In the genomic region with DNA sequence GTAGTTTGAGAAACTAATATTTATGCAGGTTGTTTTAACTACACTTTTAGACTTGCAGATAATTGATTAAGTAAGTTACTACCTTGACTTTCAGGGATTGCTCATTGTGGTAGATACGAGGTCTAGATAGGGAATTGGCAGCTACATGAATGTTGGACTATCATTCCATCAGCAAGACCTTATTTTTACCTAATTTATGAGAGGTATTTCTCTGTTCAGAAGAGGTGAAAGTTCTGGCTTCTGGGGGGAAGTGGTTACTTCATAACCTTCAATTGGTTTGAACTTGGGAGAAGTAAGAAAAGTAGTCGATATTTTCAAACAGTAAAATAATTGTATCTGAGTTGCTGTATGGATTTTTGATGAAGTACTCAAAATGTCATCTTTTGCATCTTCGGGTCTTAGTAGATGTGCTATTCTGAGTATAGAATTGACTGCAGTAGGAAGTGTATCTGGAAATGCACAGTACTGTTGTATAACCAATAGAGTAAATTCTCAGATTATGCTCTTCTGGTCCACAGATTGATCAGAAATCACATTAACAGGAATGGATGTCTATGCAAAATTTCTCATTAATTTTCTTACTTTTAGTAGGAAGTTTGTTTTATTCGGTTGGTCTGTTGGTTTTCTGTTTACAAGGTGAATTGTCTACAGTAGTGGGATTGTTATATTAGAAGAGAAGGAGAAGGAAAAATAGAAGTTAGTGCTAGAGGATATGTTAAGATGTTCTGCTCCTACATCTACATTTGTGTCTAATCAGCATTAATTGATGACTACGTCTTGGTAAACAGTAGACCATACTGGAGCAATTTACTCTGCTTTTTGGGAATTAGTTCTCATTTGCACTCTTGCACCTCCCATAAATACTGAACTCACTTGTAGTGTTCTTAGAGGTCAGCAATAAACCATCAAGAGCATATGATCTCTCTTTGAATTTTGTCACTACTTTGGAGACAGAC, we compare ENCODE assay signal across 9 cellular contexts. TPM values are rescaled to one million over a fixed set of nuclear protein-coding genes. Genes with fewer than 3 reads are reported as not detected.
DNase-seq lines count a peak whose midpoint lies in the region; ATAC-seq, FAIRE-seq and TF ChIP-seq lines count a peak whose summit lies in the region.
"Had no signal": no experiment of that assay in that cellular context is flagged by ENCODE, and none has a peak within 500 bp of the region (broad histone marks: within the 10 kb centered on the region; RNA-seq: fewer than 3 reads in every experiment).

No MANE protein-coding gene starts in this region.

- no peaks in the 10 kb centered on the region for H3K9me3 ChIP-seq in CD4-positive, alpha-beta memory T cell (ENCODE audit: control insufficient read depth in 1 of 2, low read length in 2 of 2)
- H3K9me3 ChIP-seq in K562 (replicated peaks; ENCODE audit: control insufficient read depth, insufficient read depth, low read depth, low read length) (no peaks in the 10 kb centered on the region), pancreas (no peaks in the 10 kb centered on the region)
- no peaks in the 10 kb centered on the region for H3K9me3 ChIP-seq in naive thymus-derived CD4-positive, alpha-beta T cell (ENCODE audit: control insufficient read depth in 2 of 3, low read length in 3 of 3)

- peak in 4 of 5 donors; percentile 22 to 38 (median 28) for DNase-seq in CD4-positive, alpha-beta memory T cell
- no peak for DNase-seq in K562 (ENCODE audit: extremely low read depth in 1 of 4, low spot score in 3 of 4)
- peak in 3 of 9 donors; percentile 17 to 22 (median 17) for DNase-seq in naive thymus-derived CD4-positive, alpha-beta T cell
- DNase-seq in pancreas, result no peak
- DNase-seq: brain microvascular endothelial cell had no signal

- no peak for TF ChIP-seq RAD21 in K562 (CRISPR knock-in tag; conservative IDR thresholded peaks at IDR 0.05 in 1 of 2, IDR thresholded peaks at IDR 0.05 in 1 of 2)

- H3K27me3 ChIP-seq in CD4-positive, alpha-beta memory T cell (ENCODE audit: insufficient read depth, low read length), result no peaks in the 10 kb centered on the region
- H3K27me3 ChIP-seq in K562 (ENCODE audit: control insufficient read depth in 2 of 2, insufficient read depth in 2 of 2, low read length in 2 of 2) (no peaks in the 10 kb centered on the region), pancreas (no peaks in the 10 kb centered on the region)
- no peaks in the 10 kb centered on the region for H3K27me3 ChIP-seq in naive thymus-derived CD4-positive, alpha-beta T cell (ENCODE audit: control insufficient read depth in 2 of 2, insufficient read depth in 2 of 2, low read length in 2 of 2)
- H3K27me3 ChIP-seq: brain microvascular endothelial cell had no signal

- H3K9me3 Mint-ChIP-seq in CD4-positive, alpha-beta memory T cell, result peaks cover 0 to 4% (median 0%) of the 10 kb centered on the region in 8 donors
- H3K9me3 Mint-ChIP-seq in IgD-negative memory B cell, result no peaks in the 10 kb centered on the region
- peaks cover 0 to 4% (median 0%) of the 10 kb centered on the region in 11 donors for H3K9me3 Mint-ChIP-seq in naive thymus-derived CD4-positive, alpha-beta T cell

- H3K4me3 Mint-ChIP-seq in CD4-positive, alpha-beta memory T cell, result peak overlapping the region; percentile 91 to 98 (median 94)
- H3K4me3 Mint-ChIP-seq in IgD-negative memory B cell, result peak overlapping the region; percentile 93 to 99 (median 98)
- H3K4me3 Mint-ChIP-seq in naive thymus-derived CD4-positive, alpha-beta T cell, result peak overlapping the region; percentile 88 to 98 (median 96)

- H3K79me2 ChIP-seq in K562 (ENCODE audit: control insufficient read depth, insufficient read depth, low read length), result peaks cover 29% of the 10 kb centered on the region

- ATAC-seq in K562 (no peak), GM18907 (IDR thresholded peaks at IDR 0.05; ENCODE audit: unreplicated experiment) (no peak), HG02884 (IDR thresholded peaks at IDR 0.05; ENCODE audit: unreplicated experiment) (no peak), HG03520 (IDR thresholded peaks at IDR 0.05; ENCODE audit: unreplicated experiment) (no peak), pancreas (no peak)
- ATAC-seq in naive thymus-derived CD4-positive, alpha-beta T cell, result no peak

- H3K4me1 ChIP-seq in CD4-positive, alpha-beta memory T cell (ENCODE audit: insufficient read depth, low read length), result peaks cover 62% of the 10 kb centered on the region
- peaks cover 13 to 18% of the 10 kb centered on the region in 2 experiments; a peak in 4 of 5 replicates for H3K4me1 ChIP-seq in K562 (replicated peaks in 1 of 2; ENCODE audit: control insufficient read depth in 2 of 2, insufficient read depth in 2 of 2, low read length in 2 of 2)
- peaks cover 20 to 28% of the 10 kb centered on the region in 2 donors for H3K4me1 ChIP-seq in naive thymus-derived CD4-positive, alpha-beta T cell (ENCODE audit: control insufficient read depth in 2 of 2, insufficient read depth in 2 of 2, low read length in 2 of 2)
- peaks cover 10 to 32% (median 29%) of the 10 kb centered on the region in 3 donors for H3K4me1 ChIP-seq in pancreas

- peak overlapping the region; percentile 50; the same call in 1 of the 2 replicates for H3K4me2 ChIP-seq in K562 (ENCODE audit: insufficient read depth, low read length)

- H3K9me1 ChIP-seq in K562 (ENCODE audit: control insufficient read depth, insufficient read depth, low read length), result no peaks in the 10 kb centered on the region

- H3K4me3 ChIP-seq in CD4-positive, alpha-beta memory T cell (ENCODE audit: low read length in 2 of 2), result peak overlapping the region; percentile 88 to 97
- H3K4me3 ChIP-seq in K562, result no peak overlapping the region
- peak overlapping the region; percentile 96 for H3K4me3 ChIP-seq in naive thymus-derived CD4-positive, alpha-beta T cell (ENCODE audit: low read length)
- H3K4me3 ChIP-seq in pancreas, result peak overlapping the region in 2 of 4 donors; percentile 77 to 81

- no TSS peak for BruUV-seq in K562 (replicated peaks; lab: Mats Ljungman, UMichigan)

- POLR2A ChIA-PET in CD4-positive, alpha-beta memory T cell (lab: Charles Lee; ENCODE audit: partially characterized antibody), result interaction anchor here (0.7 to 4.5 kb wide), 7 partner anchors 15 to 124 kb away, joined by 3 to 50 read pairs (median 4); no protein-coding TSS in a partner anchor
- POLR2A ChIA-PET in K562 (lab: Yijun Ruan, JAX), result no interaction called here
- POLR2A ChIA-PET in naive thymus-derived CD4-positive, alpha-beta T cell (lab: Charles Lee), result interaction anchor here (0.9 to 5.0 kb wide), 4 partner anchors 17 to 324 kb away, joined by 3 to 46 read pairs (median 3); no protein-coding TSS in a partner anchor

- H3K27ac ChIP-seq in CD4-positive, alpha-beta memory T cell (ENCODE audit: low read depth, low read length), result peak overlapping the region; percentile 100
- H3K27ac ChIP-seq in K562 (ENCODE audit: extremely low read depth, low read depth, low read length) (no peak overlapping the region), pancreas (peak overlapping the region in 1 of 4 donors; percentile 99)
- peak overlapping the region; percentile 100 for H3K27ac ChIP-seq in naive thymus-derived CD4-positive, alpha-beta T cell (ENCODE audit: low read depth, low read length)
- H3K27ac ChIP-seq: brain microvascular endothelial cell had no signal

- peaks cover 36 to 64% (median 43%) of the 10 kb centered on the region in 4 donors for H3K4me1 Mint-ChIP-seq in CD4-positive, alpha-beta memory T cell
- peaks cover 34 to 47% (median 45%) of the 10 kb centered on the region in 3 donors for H3K4me1 Mint-ChIP-seq in IgD-negative memory B cell
- peaks cover 31 to 67% (median 55%) of the 10 kb centered on the region in 7 donors for H3K4me1 Mint-ChIP-seq in naive thymus-derived CD4-positive, alpha-beta T cell

- peak overlapping the region; percentile 77 to 100 (median 94) for H3K27ac Mint-ChIP-seq in CD4-positive, alpha-beta memory T cell
- H3K27ac Mint-ChIP-seq in IgD-negative memory B cell, result peak overlapping the region; percentile 83 to 100 (median 92)
- peak overlapping the region; percentile 74 to 99 (median 96) for H3K27ac Mint-ChIP-seq in naive thymus-derived CD4-positive, alpha-beta T cell

- CTCF ChIA-PET in CD4-positive, alpha-beta memory T cell (lab: Charles Lee; ENCODE audit: partially characterized antibody), result no interaction called here
- CTCF ChIA-PET in K562 (lab: Yijun Ruan, JAX; ENCODE audit: low intra/inter-chr PET ratio), result interaction anchor here (0.6 kb wide), 1 partner anchor 73 kb away, joined by 3 read pairs; no protein-coding TSS in a partner anchor
- CTCF ChIA-PET in naive thymus-derived CD4-positive, alpha-beta T cell (lab: Charles Lee), result no interaction called here

- H4K20me1 ChIP-seq in K562 (replicated peaks; ENCODE audit: control insufficient read depth, insufficient read depth, low read length), result no peaks in the 10 kb centered on the region

- TF ChIP-seq CTCF in K562 (IDR thresholded peaks at IDR 0.05 in 2 of 3, conservative IDR thresholded peaks at IDR 0.05 in 1 of 3; ENCODE audit: insufficient read depth in 2 of 3, low read depth in 1 of 3, low read length in 3 of 3), result no peak
- no peak for TF ChIP-seq CTCF in pancreas (IDR thresholded peaks at IDR 0.05)

- TF ChIP-seq EP300 in K562 (IDR thresholded peaks at IDR 0.05; ENCODE audit: low read length), result no peak

- in situ Hi-C loops in K562 (cut with MboI), result no loop called here

- H3K27me3 Mint-ChIP-seq in CD4-positive, alpha-beta memory T cell, result no peaks in the 10 kb centered on the region
- H3K27me3 Mint-ChIP-seq in IgD-negative memory B cell, result no peaks in the 10 kb centered on the region
- H3K27me3 Mint-ChIP-seq in naive thymus-derived CD4-positive, alpha-beta T cell, result no peaks in the 10 kb centered on the region

- H3K36me3 Mint-ChIP-seq in CD4-positive, alpha-beta memory T cell, result peaks cover 0 to 32% of the 10 kb centered on the region in 2 donors
- peaks cover 3% of the 10 kb centered on the region for H3K36me3 Mint-ChIP-seq in IgD-negative memory B cell
- H3K36me3 Mint-ChIP-seq in naive thymus-derived CD4-positive, alpha-beta T cell, result peaks cover 0 to 17% (median 4%) of the 10 kb centered on the region in 5 donors

- intact Hi-C loops in CD4-positive, alpha-beta memory T cell (cut with micrococcal nuclease), result loop anchor here (1.0 to 10.0 kb wide), 4 partner anchors 9 to 258 kb away; a partner anchor contains a TSS
- intact Hi-C loops in K562 (cut with micrococcal nuclease), result loop anchor here (5.0 kb wide), 4 partner anchors 57 to 503 kb away; a partner anchor contains a TSS
- intact Hi-C loops in naive thymus-derived CD4-positive, alpha-beta T cell (cut with micrococcal nuclease), result loop anchor here (1.0 to 10.0 kb wide), 13 partner anchors 8 to 1482 kb away; a partner anchor contains a TSS
- intact Hi-C loops in pancreas (cut with DNase I), result no loop called here

- TF ChIP-seq POLR2A in K562 (conservative IDR thresholded peaks at IDR 0.05), result no peak

- peak overlapping the region in 1 of 2 experiments; percentile 86; a peak in 1 of 4 replicates for H3K9ac ChIP-seq in K562 (ENCODE audit: insufficient read depth in 1 of 2, low read depth in 2 of 2, low read length in 2 of 2)

- no peaks in the 10 kb centered on the region for H3K36me3 ChIP-seq in CD4-positive, alpha-beta memory T cell (ENCODE audit: insufficient read depth, low read length)
- H3K36me3 ChIP-seq in K562 (ENCODE audit: control insufficient read depth, insufficient read depth, low read length) (no peaks in the 10 kb centered on the region), pancreas (no peaks in the 10 kb centered on the region)
- H3K36me3 ChIP-seq in naive thymus-derived CD4-positive, alpha-beta T cell (ENCODE audit: control insufficient read depth in 2 of 3, insufficient read depth in 3 of 3, low read length in 3 of 3), result peaks cover 0 to 10% (median 0%) of the 10 kb centered on the region in 3 experiments
- H3K36me3 ChIP-seq: brain microvascular endothelial cell had no signal

- 35% methylated on average over 5 of the region's 5 CpGs for WGBS in K562 (ENCODE audit: insufficient coverage, low coverage, missing lambda C conversion rate)
- WGBS in pancreas, 2 donors, result 32 to 37% methylated on average over 5 of the region's 5 CpGs

- peak overlapping the region; percentile 76 for H2AFZ ChIP-seq in K562 (ENCODE audit: low read depth, low read length)

- FAIRE-seq in K562 (lab: Jason Lieb, UNC) (no peak), pancreas (lab: Jason Lieb, UNC) (no peak)

RNA-seq across cellular contexts. Expression of a gene that starts 3.0 kb away (rescaled TPM):
- total RNA-seq in CD4-positive, alpha-beta memory T cell, result 10 to 100 TPM; 79.8 to 84.9 TPM
- 10 to 100 TPM; 16.6 to 61.9 TPM for polyA plus RNA-seq in CD4-positive, alpha-beta memory T cell
- polyA plus RNA-seq in IgD-negative memory B cell, result 10.4 TPM
- 8.8 and 9.8 TPM in 2 replicates for total RNA-seq in K562 (2011; cell fraction: chromatin; rRNA removed; ENCODE audit: low replicate concordance)
- total RNA-seq in K562 (2011; cell fraction: nucleolus; rRNA removed), result 3.9 and 4.5 TPM in 2 replicates
- total RNA-seq in K562 (2011; cell fraction: nucleoplasm; rRNA removed), result 9.4 and 11.4 TPM in 2 replicates
- total RNA-seq in K562 (2014; rRNA removed), result 7.2 and 9.6 TPM in 2 replicates
- 10.3 and 10.6 TPM in 2 replicates for total RNA-seq in K562 (2014; rRNA removed; fragmentation: Illumina TruSeq; extraction: Trizol)
- 11.5 and 11.8 TPM in 2 replicates for total RNA-seq in K562 (2015; rRNA removed; fragmentation: Illumina TruSeq; extraction: Trizol)
- 13.8 and 14.5 TPM in 2 replicates for total RNA-seq in K562 (2021)
- polyA plus RNA-seq in K562 (2011; rRNA removed), result 5.8 and 10.5 TPM in 2 replicates
- 5.4 and 7.1 TPM in 2 replicates for polyA plus RNA-seq in K562 (2011; cell fraction: cytosol; rRNA removed)
- polyA plus RNA-seq in K562 (2011; cell fraction: nucleus; rRNA removed), result 3.8 and 6.4 TPM in 2 replicates
- 9.7 and 13.3 TPM in 2 replicates for polyA plus RNA-seq in K562 (2012)
- polyA plus RNA-seq in K562 (2014; fragmentation: Illumina TruSeq; extraction: Trizol), result 10.9 and 11.9 TPM in 2 replicates
- 1 to 10 TPM; 2.4 to 3.2 TPM for polyA plus RNA-seq in K562 (2014; fragmentation: Nextera tagmentation; extraction: Ambion mirVana)
- 8.2 and 8.5 TPM in 2 replicates for polyA plus RNA-seq in K562 (2014; rRNA removed)
- 13.8 and 15.1 TPM in 2 replicates for polyA minus RNA-seq in K562 (2011; rRNA and poly(A)+ RNA removed)
- 5.5 and 7.8 TPM in 2 replicates for polyA minus RNA-seq in K562 (2011; cell fraction: cytosol; rRNA and poly(A)+ RNA removed)
- polyA minus RNA-seq in K562 (2011; cell fraction: nucleus; rRNA and poly(A)+ RNA removed), result 4.8 and 6.1 TPM in 2 replicates
- total RNA-seq in naive thymus-derived CD4-positive, alpha-beta T cell, result 100 to 1,000 TPM in 3 of 5 experiments, 10 to 100 TPM in 2; 80.9 to 167 (median 136) TPM
- polyA plus RNA-seq in naive thymus-derived CD4-positive, alpha-beta T cell, result 10 to 100 TPM; 18.2 to 33.2 TPM
- 10 to 100 TPM; 11.5 to 33.5 (median 16.3) TPM for total RNA-seq in pancreas
- 10 to 100 TPM in 1 of 2 donors, 1 to 10 TPM in 1; 7.0 to 10.8 TPM for polyA plus RNA-seq in pancreas

Comparison
In these comparisons a context has a peak if more than half of its experiments do, and no peak if none do; other contexts are left out.
1. DNase-seq: peak in CD4-positive, alpha-beta memory T cell (4 of 5); none in K562 (0 of 4) and pancreas (0 of 6).
2. intact Hi-C loops: an anchor here in CD4-positive, alpha-beta memory T cell (1.0 to 10.0 kb wide), K562 (5.0 kb wide) and naive thymus-derived CD4-positive, alpha-beta T cell (1.0 to 10.0 kb wide); none called in pancreas.
3. Peak in every context shown above with its lines, with median percentiles within 50 percentile points of each other: H3K27ac Mint-ChIP-seq and H3K4me3 Mint-ChIP-seq.